ENCODE assay signal across 1 cellular context in the genomic region with DNA sequence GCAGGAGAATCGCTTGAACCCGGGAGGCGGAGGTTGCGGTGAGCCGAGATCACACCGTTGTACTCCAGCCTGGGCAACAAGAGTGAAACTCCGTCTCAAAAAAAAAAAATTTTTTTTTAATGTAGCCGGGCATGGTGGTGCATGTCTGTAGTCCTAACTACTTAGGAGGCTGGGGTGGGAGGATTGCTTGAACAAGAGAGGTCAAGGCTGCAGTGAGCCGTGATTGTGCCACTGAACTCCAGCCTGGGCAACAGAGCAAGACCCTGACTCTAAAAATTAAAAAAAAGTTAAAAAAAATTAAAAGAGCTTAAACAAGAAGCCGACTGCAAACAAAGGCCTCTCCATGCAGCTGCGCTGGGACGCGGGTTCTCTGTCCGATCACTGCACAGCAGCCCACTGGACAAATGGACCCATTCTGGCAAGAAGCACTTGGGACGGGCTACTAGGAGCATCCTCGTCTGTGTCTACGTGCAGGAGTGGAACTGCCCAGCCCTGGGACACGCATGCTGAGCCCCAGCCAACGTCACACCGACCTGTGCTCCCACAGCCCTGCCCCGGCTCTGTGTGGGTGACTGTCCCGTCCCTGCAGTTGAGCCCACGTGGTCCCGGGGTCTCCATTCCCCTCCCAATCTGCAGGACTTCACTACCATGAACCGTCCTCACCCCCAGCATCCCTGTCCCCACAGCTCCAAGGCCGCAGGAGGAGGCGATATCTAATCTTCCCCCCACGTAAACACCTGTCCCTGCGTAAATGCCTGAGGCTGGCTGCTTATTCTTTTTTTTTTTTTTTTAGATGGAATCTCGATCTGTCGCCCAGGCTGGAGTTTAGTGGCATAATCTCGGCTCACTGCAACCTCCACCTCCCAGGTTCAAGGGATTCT.
TF ChIP-seq lines count a peak whose summit lies in the region.

No MANE protein-coding gene starts in this region.

TF ChIP-seq in HepG2, 621 proteins besides CTCF, POLR2A, EP300 and RAD21:
- TF ChIP-seq ZNF768 (CRISPR knock-in tag; IDR thresholded peaks at IDR 0.05) (peak; percentile 19; the same call in 1 of the 2 replicates), ZFP91 (CRISPR knock-in tag; IDR thresholded peaks at IDR 0.05; ENCODE audit: borderline replicate concordance) (peak; percentile 45; the same call in 1 of the 2 replicates), AGO2 (optimal IDR thresholded peaks at IDR 0.05; ENCODE audit: low read depth, low read length) (peak; percentile 48), RXRA (CRISPR knock-in tag; IDR thresholded peaks at IDR 0.05) (0 out of 2 replicates have a peak, but pooled peaks have one; percentile 7), LRRFIP1 (CRISPR knock-in tag; conservative IDR thresholded peaks at IDR 0.05) (no peak), DMAP1 (CRISPR knock-in tag; IDR thresholded peaks at IDR 0.05) (no peak), ZBTB38 (CRISPR knock-in tag; IDR thresholded peaks at IDR 0.05) (peak; percentile 84; the same call in 1 of the 2 replicates), ZNF121 (CRISPR knock-in tag; IDR thresholded peaks at IDR 0.05) (peak; percentile 54)
TF ChIP-seq in HepG2: peak in this region for 6.
